ENCODE assay signal across 14 cellular contexts in genomic region chr3:88195951-88196434, GRCh38. TPM values are rescaled to one million over a fixed set of nuclear protein-coding genes. Genes with fewer than 3 reads are reported as not detected.
DNase-seq lines count a peak whose midpoint lies in the region; ATAC-seq and TF ChIP-seq lines count a peak whose summit lies in the region.
"Had no signal": no experiment of that assay in that cellular context is flagged by ENCODE, and none has a peak within 500 bp of the region (broad histone marks: within the 10 kb centered on the region; RNA-seq: fewer than 3 reads in every experiment).

No MANE protein-coding gene starts in this region.

- H4K20me1 ChIP-seq in fibroblast of lung (ENCODE audit: control insufficient read depth, extremely low read depth, insufficient read depth, low read length) = no peaks in the 10 kb centered on the region

- no peak overlapping the region for H3K4me3 Mint-ChIP-seq in activated CD4-positive, alpha-beta T cell treated with anti-CD3 and anti-CD28 coated beads for 36 hours
- H3K4me3 Mint-ChIP-seq in activated CD8-positive, alpha-beta T cell treated with anti-CD3 and anti-CD28 coated beads for 36 hours = no peak overlapping the region
- H3K4me3 Mint-ChIP-seq: nephron had no signal

- no peaks in the 10 kb centered on the region for H3K79me2 ChIP-seq in fibroblast of lung (ENCODE audit: control insufficient read depth, insufficient read depth, low read length)

- WGBS in sigmoid colon, 2 donors = 93% methylated on average over 2 of the region's 2 CpGs

- CTCF ChIA-PET in activated CD4-positive, alpha-beta T cell treated with anti-CD3 and anti-CD28 coated beads for 36 hours (lab: Charles Lee) = no interaction called here
- CTCF ChIA-PET in activated CD8-positive, alpha-beta T cell treated with anti-CD3 and anti-CD28 coated beads for 36 hours (lab: Charles Lee) = no interaction called here

- H3K4me2 ChIP-seq in fibroblast of lung (ENCODE audit: extremely low read depth, insufficient read depth, low read length) = no peak overlapping the region
- H3K4me2 ChIP-seq: A549 had no signal

- H3K27me3 ChIP-seq in fibroblast of lung (ENCODE audit: control insufficient read depth, insufficient read depth, low read length) = no peaks in the 10 kb centered on the region
- H3K27me3 ChIP-seq in sigmoid colon = no peaks in the 10 kb centered on the region
- H3K27me3 ChIP-seq: right lobe of liver, upper lobe of right lung had no signal

- TF ChIP-seq POLR2A in sigmoid colon (IDR thresholded peaks at IDR 0.05) = no peak

- no peak for TF ChIP-seq EP300 in sigmoid colon (IDR thresholded peaks at IDR 0.05)

- peak; percentile 88 for ATAC-seq in activated CD4-positive, alpha-beta T cell treated with anti-CD3 and anti-CD28 coated beads for 36 hours
- ATAC-seq in activated CD8-positive, alpha-beta T cell treated with anti-CD3 and anti-CD28 coated beads for 36 hours = peak; percentile 80
- no peak for ATAC-seq in HG03565 (IDR thresholded peaks at IDR 0.05; ENCODE audit: unreplicated experiment)
- ATAC-seq: A549, right lobe of liver, upper lobe of right lung had no signal

- intact Hi-C loops in activated CD4-positive, alpha-beta T cell treated with anti-CD3 and anti-CD28 coated beads for 36 hours (cut with DNase I, micrococcal nuclease) = no loop called here
- intact Hi-C loops in activated CD8-positive, alpha-beta T cell treated with anti-CD3 and anti-CD28 coated beads for 36 hours (cut with micrococcal nuclease) = no loop called here
- intact Hi-C loops in sigmoid colon (cut with DNase I) = no loop called here

- no peak overlapping the region for H2AFZ ChIP-seq in fibroblast of lung (ENCODE audit: low read length)

- peaks cover 4% of the 10 kb centered on the region for H3K27me3 Mint-ChIP-seq in activated CD4-positive, alpha-beta T cell treated with anti-CD3 and anti-CD28 coated beads for 36 hours
- H3K27me3 Mint-ChIP-seq in activated CD8-positive, alpha-beta T cell treated with anti-CD3 and anti-CD28 coated beads for 36 hours = peaks cover 3% of the 10 kb centered on the region

- no peaks in the 10 kb centered on the region for H3K9me3 Mint-ChIP-seq in activated CD4-positive, alpha-beta T cell treated with anti-CD3 and anti-CD28 coated beads for 36 hours (ENCODE audit: low read depth)
- H3K9me3 Mint-ChIP-seq in activated CD8-positive, alpha-beta T cell treated with anti-CD3 and anti-CD28 coated beads for 36 hours = no peaks in the 10 kb centered on the region
- H3K9me3 Mint-ChIP-seq: nephron had no signal

- TF ChIP-seq CTCF in activated CD8-positive, alpha-beta T cell treated with anti-CD3 and anti-CD28 coated beads for 36 hours (IDR thresholded peaks at IDR 0.05) = no peak
- TF ChIP-seq CTCF in fibroblast of lung (conservative IDR thresholded peaks at IDR 0.05 in 1 of 2, IDR thresholded peaks at IDR 0.05 in 1 of 2; ENCODE audit: low read depth in 1 of 2, low read length in 2 of 2) = no peak
- TF ChIP-seq CTCF in sigmoid colon (IDR thresholded peaks at IDR 0.05) = no peak

- POLR2A ChIA-PET in activated CD4-positive, alpha-beta T cell treated with anti-CD3 and anti-CD28 coated beads for 36 hours (lab: Charles Lee) = no interaction called here
- POLR2A ChIA-PET in activated CD8-positive, alpha-beta T cell treated with anti-CD3 and anti-CD28 coated beads for 36 hours (lab: Charles Lee) = no interaction called here

- no peaks in the 10 kb centered on the region for H3K36me3 ChIP-seq in fibroblast of lung (ENCODE audit: control insufficient read depth, insufficient read depth, low read length)
- H3K36me3 ChIP-seq in sigmoid colon = no peaks in the 10 kb centered on the region
- H3K36me3 ChIP-seq: right lobe of liver, upper lobe of right lung had no signal

- H3K4me1 ChIP-seq in fibroblast of lung (ENCODE audit: control insufficient read depth, extremely low read depth, insufficient read depth, low read length) (no peaks in the 10 kb centered on the region), sigmoid colon (no peaks in the 10 kb centered on the region)
- H3K4me1 ChIP-seq: A549, right lobe of liver, upper lobe of right lung had no signal

- peak; percentile 78 for DNase-seq in activated CD4-positive, alpha-beta T cell treated with anti-CD3 and anti-CD28 coated beads for 36 hours
- DNase-seq in activated CD4-positive, alpha-beta T cell treated with anti-CD3 and anti-CD28 coated beads for 1 hour = no peak
- DNase-seq in activated CD8-positive, alpha-beta T cell treated with anti-CD3 and anti-CD28 coated beads for 36 hours = peak; percentile 75
- DNase-seq in fibroblast of lung (ENCODE audit: low read depth in 2 of 2) (peak; percentile 42 to 73), sigmoid colon (no peak), NCI-H526 (lab: John Stamatoyannopoulos, UW) (no peak)
- DNase-seq in stimulated activated CD4-positive, alpha-beta T cell treated with anti-CD3 and anti-CD28 coated beads, Interleukin-4, amount 100 ng/mL, for 24 hours = peak; percentile 25
- DNase-seq: Calu3, Karpas-422, right lobe of liver, upper lobe of right lung had no signal

- no peak overlapping the region for H3K9ac ChIP-seq in fibroblast of lung (ENCODE audit: insufficient read depth, low read length)

- H3K9me3 ChIP-seq in fibroblast of lung (ENCODE audit: control insufficient read depth, insufficient read depth, low read depth, low read length) = no peaks in the 10 kb centered on the region
- H3K9me3 ChIP-seq in sigmoid colon = no peaks in the 10 kb centered on the region
- H3K9me3 ChIP-seq: A549, right lobe of liver, upper lobe of right lung had no signal

- H3K4me1 Mint-ChIP-seq in activated CD4-positive, alpha-beta T cell treated with anti-CD3 and anti-CD28 coated beads for 36 hours = peaks cover 7% of the 10 kb centered on the region
- H3K4me1 Mint-ChIP-seq in activated CD8-positive, alpha-beta T cell treated with anti-CD3 and anti-CD28 coated beads for 36 hours (ENCODE audit: low read depth) = peaks cover 3% of the 10 kb centered on the region
- H3K4me1 Mint-ChIP-seq: nephron had no signal

- no peak overlapping the region for H3K4me3 ChIP-seq in fibroblast of lung (replicated peaks in 1 of 4; ENCODE audit: control extremely low read depth in 1 of 4, insufficient read depth in 1 of 4, low read depth in 3 of 4, low read length in 4 of 4)
- H3K4me3 ChIP-seq in sigmoid colon = no peak overlapping the region
- H3K4me3 ChIP-seq: A549, right lobe of liver, upper lobe of right lung had no signal

- H3K36me3 Mint-ChIP-seq in activated CD4-positive, alpha-beta T cell treated with anti-CD3 and anti-CD28 coated beads for 36 hours (ENCODE audit: low read depth) = no peaks in the 10 kb centered on the region
- H3K36me3 Mint-ChIP-seq in activated CD8-positive, alpha-beta T cell treated with anti-CD3 and anti-CD28 coated beads for 36 hours (ENCODE audit: low read depth) = no peaks in the 10 kb centered on the region

- H3K27ac Mint-ChIP-seq in activated CD4-positive, alpha-beta T cell treated with anti-CD3 and anti-CD28 coated beads for 36 hours = no peak overlapping the region
- no peak overlapping the region for H3K27ac Mint-ChIP-seq in activated CD8-positive, alpha-beta T cell treated with anti-CD3 and anti-CD28 coated beads for 36 hours
- H3K27ac Mint-ChIP-seq: nephron had no signal

- H3K27ac ChIP-seq in fibroblast of lung (ENCODE audit: insufficient read depth, low read length) (no peak overlapping the region), sigmoid colon (no peak overlapping the region)
- H3K27ac ChIP-seq: A549, right lobe of liver, upper lobe of right lung had no signal

RNA-seq across cellular contexts. Expression of gene C3orf38, which starts 46.2 kb away (rescaled TPM):
- 10 to 100 TPM; 22.4 to 27.4 TPM for total RNA-seq in activated CD4-positive, alpha-beta T cell treated with anti-CD3 and anti-CD28 coated beads for 36 hours
- 10 to 100 TPM; 17.8 to 19.0 TPM for total RNA-seq in activated CD8-positive, alpha-beta T cell treated with anti-CD3 and anti-CD28 coated beads for 36 hours
- total RNA-seq in fibroblast of lung = 26.4 and 27.2 TPM in 2 replicates
- polyA plus RNA-seq in fibroblast of lung = 20.5 and 24.5 TPM in 2 replicates
- polyA plus RNA-seq in fibroblast of lung (2012) = 15.4 and 18.4 TPM in 2 replicates
- polyA minus RNA-seq in fibroblast of lung (ENCODE audit: low replicate concordance) = 5.6 and 8.7 TPM in 2 replicates
- total RNA-seq in sigmoid colon = 10 to 100 TPM; 16.6 to 19.3 (median 17.3) TPM
- 10 to 100 TPM in 2 of 3 donors, 1 to 10 TPM in 1; 9.1 to 19.2 (median 11.4) TPM for polyA plus RNA-seq in sigmoid colon

Comparison
In these comparisons a context has a peak if more than half of its experiments do, and no peak if none do; other contexts are left out.
1. DNase-seq: peak in activated CD4-positive, alpha-beta T cell treated with anti-CD3 and anti-CD28 coated beads for 36 hours (single experiment), activated CD8-positive, alpha-beta T cell treated with anti-CD3 and anti-CD28 coated beads for 36 hours (single experiment), fibroblast of lung (2 of 2) and stimulated activated CD4-positive, alpha-beta T cell treated with anti-CD3 and anti-CD28 coated beads, Interleukin-4, amount 100 ng/mL, for 24 hours (single experiment); none in activated CD4-positive, alpha-beta T cell treated with anti-CD3 and anti-CD28 coated beads for 1 hour (single experiment), sigmoid colon (single experiment) and NCI-H526 (0 of 2).